10 cellular contexts compared by ENCODE assay signal in genomic region chr20:10131612-10132345, GRCh38.
DNase-seq lines count a peak whose midpoint lies in the region; ATAC-seq and TF ChIP-seq lines count a peak whose summit lies in the region.
"Had no signal": no experiment of that assay in that cellular context is flagged by ENCODE, and none has a peak within 500 bp of the region (broad histone marks: within the 10 kb centered on the region; RNA-seq: fewer than 3 reads in every experiment).

No MANE protein-coding gene starts in this region.

- H2AFZ ChIP-seq in MM.1S (ENCODE audit: low read length): no peak overlapping the region

- no peak overlapping the region for H3K4me2 ChIP-seq in MM.1S (ENCODE audit: low read depth, low read length)

- no peak overlapping the region for H3K4me3 Mint-ChIP-seq in endodermal cell
- no peak overlapping the region for H3K4me3 Mint-ChIP-seq in stimulated activated memory B cell treated with anti-CD40 and anti-IgM and Interleukin-4, amounts not matched to agents 10 μg/mL and 1 μg/mL and 100 μg/mL, for 72 hours
- H3K4me3 Mint-ChIP-seq in activated CD8-positive, alpha-beta T cell treated with anti-CD3 and anti-CD28 coated beads for 36 hours: no peak overlapping the region
- H3K4me3 Mint-ChIP-seq: CD8-positive, alpha-beta memory T cell had no signal

- WGBS in endodermal cell (ENCODE audit: insufficient coverage in 1 of 2, insufficient read length in 1 of 2), 2 experiments: 75 to 82% methylated on average over 6 to 10 of the region's 10 CpGs

- POLR2A ChIA-PET in activated CD8-positive, alpha-beta T cell treated with anti-CD3 and anti-CD28 coated beads for 36 hours (lab: Charles Lee): no interaction called here

- no peak overlapping the region for H3K27ac Mint-ChIP-seq in endodermal cell
- no peak overlapping the region for H3K27ac Mint-ChIP-seq in stimulated activated memory B cell treated with anti-CD40 and anti-IgM and Interleukin-4, amounts not matched to agents 10 μg/mL and 1 μg/mL and 100 μg/mL, for 72 hours
- H3K27ac Mint-ChIP-seq in activated CD8-positive, alpha-beta T cell treated with anti-CD3 and anti-CD28 coated beads for 36 hours: no peak overlapping the region

- no peak overlapping the region for H3K27ac ChIP-seq in endodermal cell (ENCODE audit: low read depth, low read length)
- H3K27ac ChIP-seq in MM.1S (ENCODE audit: low read length): no peak overlapping the region

- no peaks in the 10 kb centered on the region for H3K27me3 Mint-ChIP-seq in endodermal cell (ENCODE audit: insufficient read depth)
- peaks cover 9% of the 10 kb centered on the region for H3K27me3 Mint-ChIP-seq in stimulated activated memory B cell treated with anti-CD40 and anti-IgM and Interleukin-4, amounts not matched to agents 10 μg/mL and 1 μg/mL and 100 μg/mL, for 72 hours
- H3K27me3 Mint-ChIP-seq in activated CD8-positive, alpha-beta T cell treated with anti-CD3 and anti-CD28 coated beads for 36 hours: peaks cover 5% of the 10 kb centered on the region

- CTCF ChIA-PET in activated CD8-positive, alpha-beta T cell treated with anti-CD3 and anti-CD28 coated beads for 36 hours (lab: Charles Lee): no interaction called here

- H3K27me3 ChIP-seq in endodermal cell (ENCODE audit: control insufficient read depth, insufficient read depth, low read length, poor library complexity, severe bottlenecking) (no peaks in the 10 kb centered on the region), MM.1S (replicated peaks; ENCODE audit: insufficient read depth, low read length) (no peaks in the 10 kb centered on the region)

- TF ChIP-seq CTCF in endodermal cell (conservative IDR thresholded peaks at IDR 0.05) (no peak), MM.1S (IDR thresholded peaks at IDR 0.05; ENCODE audit: low read length) (no peak)
- TF ChIP-seq CTCF in activated CD8-positive, alpha-beta T cell treated with anti-CD3 and anti-CD28 coated beads for 36 hours (IDR thresholded peaks at IDR 0.05): no peak

- no peaks in the 10 kb centered on the region for H3K9me3 Mint-ChIP-seq in endodermal cell
- peaks cover 6% of the 10 kb centered on the region for H3K9me3 Mint-ChIP-seq in stimulated activated memory B cell treated with anti-CD40 and anti-IgM and Interleukin-4, amounts not matched to agents 10 μg/mL and 1 μg/mL and 100 μg/mL, for 72 hours
- no peaks in the 10 kb centered on the region for H3K9me3 Mint-ChIP-seq in activated CD8-positive, alpha-beta T cell treated with anti-CD3 and anti-CD28 coated beads for 36 hours

- H4K20me1 ChIP-seq in MM.1S (ENCODE audit: insufficient read depth, low read length): no peaks in the 10 kb centered on the region

- H3K9me3 ChIP-seq in endodermal cell (ENCODE audit: control insufficient read depth, low read length): no peaks in the 10 kb centered on the region
- no peaks in the 10 kb centered on the region for H3K9me3 ChIP-seq in MM.1S (replicated peaks; ENCODE audit: insufficient read depth, low read length)

- no peaks in the 10 kb centered on the region for H3K79me2 ChIP-seq in MM.1S (ENCODE audit: low read length)

- intact Hi-C loops in activated CD8-positive, alpha-beta T cell treated with anti-CD3 and anti-CD28 coated beads for 36 hours (cut with micrococcal nuclease): no loop called here

- H3K4me1 Mint-ChIP-seq in endodermal cell: no peaks in the 10 kb centered on the region
- H3K4me1 Mint-ChIP-seq in stimulated activated memory B cell treated with anti-CD40 and anti-IgM and Interleukin-4, amounts not matched to agents 10 μg/mL and 1 μg/mL and 100 μg/mL, for 72 hours: no peaks in the 10 kb centered on the region
- H3K4me1 Mint-ChIP-seq in activated CD8-positive, alpha-beta T cell treated with anti-CD3 and anti-CD28 coated beads for 36 hours (ENCODE audit: low read depth): no peaks in the 10 kb centered on the region
- H3K4me1 Mint-ChIP-seq: CD8-positive, alpha-beta memory T cell had no signal

- no peaks in the 10 kb centered on the region for H3K36me3 ChIP-seq in endodermal cell (ENCODE audit: control insufficient read depth, insufficient read depth, low read length)
- H3K36me3 ChIP-seq in MM.1S (replicated peaks; ENCODE audit: insufficient read depth, low read length): no peaks in the 10 kb centered on the region

- peaks cover 5% of the 10 kb centered on the region; the same call in 1 of the 2 replicates for H3F3A ChIP-seq in MM.1S (ENCODE audit: insufficient read depth, low read length)

- H3K4me1 ChIP-seq in endodermal cell (ENCODE audit: control insufficient read depth, insufficient read depth, low read length) (no peaks in the 10 kb centered on the region), MM.1S (ENCODE audit: low read length) (peaks cover 18% of the 10 kb centered on the region)

- no peaks in the 10 kb centered on the region for H3K9me2 ChIP-seq in MM.1S (replicated peaks; ENCODE audit: insufficient read depth, low read length)

- no peak for ATAC-seq in stimulated activated memory B cell treated with anti-CD40 and anti-IgM and Interleukin-4, amounts not matched to agents 10 μg/mL and 1 μg/mL and 100 μg/mL, for 72 hours
- ATAC-seq in activated CD8-positive, alpha-beta T cell treated with anti-CD3 and anti-CD28 coated beads for 36 hours: no peak

- H3K4me3 ChIP-seq in endodermal cell (ENCODE audit: low read length): no peak overlapping the region
- no peak overlapping the region for H3K4me3 ChIP-seq in MM.1S (ENCODE audit: low read length)

- peak in 8 of 14 donors; percentile 3 to 96 (median 14) for DNase-seq in C1 segment of cervical spinal cord (lab: John Stamatoyannopoulos, UW)
- DNase-seq in NCI-H2196 treated with DMSO at 0.1 percent for 48 hours (lab: John Stamatoyannopoulos, UW; ENCODE audit: unreplicated experiment): peak; percentile 64
- DNase-seq in endodermal cell: peak; percentile 54
- peak; percentile 46 for DNase-seq in medulla oblongata (ENCODE audit: extremely low spot score)
- no peak for DNase-seq in activated CD8-positive, alpha-beta T cell treated with anti-CD3 and anti-CD28 coated beads for 36 hours
- no peak for DNase-seq in MM.1S
- DNase-seq in DMS114 treated with DMSO at 0.1 percent for 48 hours (lab: John Stamatoyannopoulos, UW; ENCODE audit: unreplicated experiment): no peak
- DNase-seq: CD8-positive, alpha-beta memory T cell had no signal

- H3K9ac ChIP-seq in endodermal cell (ENCODE audit: extremely low read depth, low read length, poor library complexity, severe bottlenecking) (no peak overlapping the region), MM.1S (ENCODE audit: low read length) (no peak overlapping the region)

- H3K36me3 Mint-ChIP-seq in endodermal cell (ENCODE audit: low read depth): no peaks in the 10 kb centered on the region
- H3K36me3 Mint-ChIP-seq in stimulated activated memory B cell treated with anti-CD40 and anti-IgM and Interleukin-4, amounts not matched to agents 10 μg/mL and 1 μg/mL and 100 μg/mL, for 72 hours: no peaks in the 10 kb centered on the region
- H3K36me3 Mint-ChIP-seq in activated CD8-positive, alpha-beta T cell treated with anti-CD3 and anti-CD28 coated beads for 36 hours (ENCODE audit: low read depth): no peaks in the 10 kb centered on the region
- H3K36me3 Mint-ChIP-seq: brain; CD8-positive, alpha-beta memory T cell had no signal

Comparison
In these comparisons a context has a peak if more than half of its experiments do, and no peak if none do; other contexts are left out.
1. DNase-seq: peak in C1 segment of cervical spinal cord (8 of 14), NCI-H2196 treated with DMSO at 0.1 percent for 48 hours (single experiment), endodermal cell (single experiment) and medulla oblongata (single experiment); none in activated CD8-positive, alpha-beta T cell treated with anti-CD3 and anti-CD28 coated beads for 36 hours (single experiment), MM.1S (single experiment) and DMS114 treated with DMSO at 0.1 percent for 48 hours (single experiment).